Comparison of ENCODE assay signal across 19 cellular contexts in genomic region chr22:46792841-46793261, GRCh38. TPM values are rescaled to one million over a fixed set of nuclear protein-coding genes. Genes with fewer than 3 reads are reported as not detected.
DNase-seq lines count a peak whose midpoint lies in the region; ATAC-seq and TF ChIP-seq lines count a peak whose summit lies in the region.
"Had no signal": no experiment of that assay in that cellular context is flagged by ENCODE, and none has a peak within 500 bp of the region (broad histone marks: within the 10 kb centered on the region; RNA-seq: fewer than 3 reads in every experiment).

No MANE protein-coding gene starts in this region.

- H3K79me1 ChIP-seq in trophoblast cell (ENCODE audit: low read length) = no peaks in the 10 kb centered on the region

- ATAC-seq in T-helper 17 cell = no peak
- no peak for ATAC-seq in stimulated activated naive B cell treated with anti-CD40 and anti-IgM and Interleukin-4, amounts not matched to agents 10 μg/mL and 1 μg/mL and 100 μg/mL, for 72 hours (replicated peaks)
- no peak for ATAC-seq in HG03135 (IDR thresholded peaks at IDR 0.05; ENCODE audit: unreplicated experiment)
- ATAC-seq: foreskin keratinocyte, GM12878 had no signal

- intact Hi-C loops in esophagus squamous epithelium (cut with DNase I) = no loop called here

- H2AFZ ChIP-seq in trophoblast cell (ENCODE audit: insufficient read depth, low read length, poor library complexity) = no peak overlapping the region

- H3K36me3 Mint-ChIP-seq in T-helper 17 cell (ENCODE audit: low read depth) = no peaks in the 10 kb centered on the region
- peaks cover 33 to 36% of the 10 kb centered on the region in 2 donors for H3K36me3 Mint-ChIP-seq in stimulated activated naive B cell treated with anti-CD40 and anti-IgM and Interleukin-4, amounts not matched to agents 10 μg/mL and 1 μg/mL and 100 μg/mL, for 72 hours

- no peak overlapping the region for H3K4ac ChIP-seq in trophoblast cell (ENCODE audit: low read depth, low read length)

- no peaks in the 10 kb centered on the region for H3K9me3 Mint-ChIP-seq in stimulated activated naive B cell treated with anti-CD40 and anti-IgM and Interleukin-4, amounts not matched to agents 10 μg/mL and 1 μg/mL and 100 μg/mL, for 72 hours

- H3K4me1 ChIP-seq in esophagus squamous epithelium (peaks cover 15 to 60% (median 30%) of the 10 kb centered on the region in 3 donors), trophoblast cell (ENCODE audit: control insufficient read depth in 1 of 2, insufficient read depth in 2 of 2, low read length in 2 of 2) (no peaks in the 10 kb centered on the region)

- H3K27ac ChIP-seq in esophagus squamous epithelium (peak overlapping the region; percentile 70 to 86 (median 82)), trophoblast cell (ENCODE audit: low read depth, low read length) (no peak overlapping the region)
- H3K27ac ChIP-seq: foreskin keratinocyte had no signal

- H4K12ac ChIP-seq in trophoblast cell (ENCODE audit: low read depth, low read length) = no peak overlapping the region

- peak; percentile 52 for DNase-seq in activated CD8-positive, alpha-beta memory T cell treated with anti-CD3 and anti-CD28 coated beads, Interleukin-2, amount 50 U/mL, for 48 hours
- DNase-seq in activated CD8-positive, alpha-beta memory T cell treated with anti-CD3 and anti-CD28 coated beads, Interleukin-2, amount 50 U/mL, for 4 hours = no peak
- DNase-seq in T-helper 17 cell (no peak), esophagus squamous epithelium (lab: John Stamatoyannopoulos, UW) (no peak), AML-193 (lab: John Stamatoyannopoulos, UW) (no peak), trophoblast cell (no peak)
- no peak for DNase-seq in stimulated activated naive B cell treated with anti-CD40 and anti-IgM and Interleukin-4, amounts not matched to agents 10 μg/mL and 1 μg/mL and 100 μg/mL, for 72 hours
- DNase-seq: ACHN; activated CD4-positive, CD25-positive, alpha-beta regulatory T cell; activated T-cell treated with anti-CD3 and anti-CD28 coated beads, Interleukin-2, amount 50 U/mL, for 1 hour; amniotic stem cell; Calu3; foreskin keratinocyte; NCI-H1436; NK-92 treated with Interleukin-12 subunit alpha and Interleukin-12 subunit beta, amount 100 ng/mL, for 24 hours; RPMI8226; stimulated activated naive CD4-positive, alpha-beta T cell had no signal

- no peak overlapping the region for H2BK5ac ChIP-seq in trophoblast cell (ENCODE audit: low read depth, low read length, poor library complexity)

- no peak overlapping the region for H3K14ac ChIP-seq in trophoblast cell (ENCODE audit: low read length)

- H3K23ac ChIP-seq in trophoblast cell (ENCODE audit: low read length) = no peak overlapping the region

- no peak overlapping the region for H3K4me2 ChIP-seq in trophoblast cell (ENCODE audit: low read length)

- H3K79me2 ChIP-seq in trophoblast cell (ENCODE audit: control insufficient read depth, insufficient read depth, low read length, poor library complexity) = no peaks in the 10 kb centered on the region

- H2BK12ac ChIP-seq in trophoblast cell (ENCODE audit: low read length) = no peak overlapping the region

- peak overlapping the region; percentile 98 for H3K27ac Mint-ChIP-seq in T-helper 17 cell
- H3K27ac Mint-ChIP-seq in stimulated activated naive B cell treated with anti-CD40 and anti-IgM and Interleukin-4, amounts not matched to agents 10 μg/mL and 1 μg/mL and 100 μg/mL, for 72 hours = peak overlapping the region; percentile 71

- H3K36me3 ChIP-seq in esophagus squamous epithelium (peaks cover 15 to 57% (median 17%) of the 10 kb centered on the region in 3 donors), trophoblast cell (ENCODE audit: control insufficient read depth in 1 of 2, insufficient read depth in 2 of 2, low read length in 2 of 2) (peaks cover 26 to 31% of the 10 kb centered on the region in 2 experiments)

- no peak for TF ChIP-seq CTCF in esophagus squamous epithelium (IDR thresholded peaks at IDR 0.05)

- TF ChIP-seq POLR2A in esophagus squamous epithelium (IDR thresholded peaks at IDR 0.05) = no peak

- no peak overlapping the region for H4K91ac ChIP-seq in trophoblast cell (ENCODE audit: low read depth, low read length)

- H3K9ac ChIP-seq in trophoblast cell (ENCODE audit: low read length) = no peak overlapping the region

- no peaks in the 10 kb centered on the region for H3K9me3 ChIP-seq in T-helper 17 cell (ENCODE audit: control insufficient read depth, low read length, poor library complexity, severe bottlenecking)
- no peaks in the 10 kb centered on the region for H3K9me3 ChIP-seq in esophagus squamous epithelium
- no peaks in the 10 kb centered on the region for H3K9me3 ChIP-seq in trophoblast cell (ENCODE audit: insufficient read depth, low read depth, low read length)

- H4K8ac ChIP-seq in trophoblast cell (ENCODE audit: low read depth, low read length) = no peak overlapping the region

- H3K4me1 Mint-ChIP-seq in T-helper 17 cell = peaks cover 21% of the 10 kb centered on the region
- peaks cover 30 to 53% of the 10 kb centered on the region in 2 donors for H3K4me1 Mint-ChIP-seq in stimulated activated naive B cell treated with anti-CD40 and anti-IgM and Interleukin-4, amounts not matched to agents 10 μg/mL and 1 μg/mL and 100 μg/mL, for 72 hours

- no peaks in the 10 kb centered on the region for H3K27me3 Mint-ChIP-seq in T-helper 17 cell
- no peaks in the 10 kb centered on the region for H3K27me3 Mint-ChIP-seq in stimulated activated naive B cell treated with anti-CD40 and anti-IgM and Interleukin-4, amounts not matched to agents 10 μg/mL and 1 μg/mL and 100 μg/mL, for 72 hours

- H3K4me3 Mint-ChIP-seq in T-helper 17 cell = no peak overlapping the region
- no peak overlapping the region for H3K4me3 Mint-ChIP-seq in stimulated activated naive B cell treated with anti-CD40 and anti-IgM and Interleukin-4, amounts not matched to agents 10 μg/mL and 1 μg/mL and 100 μg/mL, for 72 hours

- no peak overlapping the region for H2AK5ac ChIP-seq in trophoblast cell (ENCODE audit: low read length)

- H2BK120ac ChIP-seq in trophoblast cell (ENCODE audit: insufficient read depth, low read length, poor library complexity) = no peak overlapping the region

- H3K27me3 ChIP-seq in esophagus squamous epithelium = no peaks in the 10 kb centered on the region
- H3K27me3 ChIP-seq in trophoblast cell (ENCODE audit: insufficient read depth, low read length) = no peaks in the 10 kb centered on the region
- H3K27me3 ChIP-seq: foreskin keratinocyte had no signal

- H3K4me3 ChIP-seq in esophagus squamous epithelium (no peak overlapping the region), trophoblast cell (ENCODE audit: low read depth, low read length) (no peak overlapping the region)
- H3K4me3 ChIP-seq: GM12878 had no signal

- no peak overlapping the region for H3K18ac ChIP-seq in trophoblast cell (ENCODE audit: low read length)

- 43 to 51% methylated on average over 1 to 7 of the region's 8 CpGs for WGBS in esophagus squamous epithelium, 2 donors
- WGBS in trophoblast cell (ENCODE audit: extremely low coverage, insufficient coverage, insufficient read length) = no CpG with 5 or more reads among the region's 8 CpGs

RNA-seq across cellular contexts. Expression of gene TBC1D22A, which starts 30.4 kb away (rescaled TPM):
- total RNA-seq in T-helper 17 cell = 10 to 100 TPM; 42.1 to 43.8 TPM
- total RNA-seq in esophagus squamous epithelium = 10 to 100 TPM; 15.6 to 21.7 (median 20.5) TPM
- polyA plus RNA-seq in trophoblast cell (2013) = 14.7 and 15.8 TPM in 2 replicates

RNA-seq across cellular contexts. Expression of gene CERK, which starts 54.8 kb away (rescaled TPM):
- total RNA-seq in T-helper 17 cell = 100 to 1,000 TPM; 164 to 174 TPM
- total RNA-seq in esophagus squamous epithelium = 10 to 100 TPM; 14.6 to 34.0 (median 26.6) TPM
- 19.8 and 21.2 TPM in 2 replicates for polyA plus RNA-seq in trophoblast cell (2013)

Comparison
In these comparisons a context has a peak if more than half of its experiments do, and no peak if none do; other contexts are left out.
1. RNA of gene CERK, which starts 54.8 kb away (total RNA-seq): 164 to 174 TPM in T-helper 17 cell; 14.6 to 34.0 TPM in esophagus squamous epithelium; every median in the first group is over 4 times any median in the second.